In genomic region chr6:161414800-161415199, GRCh38 we compare ENCODE assay signal across 17 cellular contexts.
DNase-seq lines count a peak whose midpoint lies in the region; ATAC-seq and TF ChIP-seq lines count a peak whose summit lies in the region.
"Had no signal": no experiment of that assay in that cellular context is flagged by ENCODE, and none has a peak within 500 bp of the region (broad histone marks: within the 10 kb centered on the region; RNA-seq: fewer than 3 reads in every experiment).

No MANE protein-coding gene starts in this region.

- H3K4me3 Mint-ChIP-seq in mesothelial cell of epicardium = no peak overlapping the region
- no peak overlapping the region for H3K4me3 Mint-ChIP-seq in osteocyte (ENCODE audit: unreplicated experiment)
- no peak overlapping the region for H3K4me3 Mint-ChIP-seq in CD4-positive, alpha-beta T cell
- H3K4me3 Mint-ChIP-seq: IgD-negative memory B cell had no signal

- H3K36me3 Mint-ChIP-seq in mesothelial cell of epicardium = no peaks in the 10 kb centered on the region
- peaks cover 2% of the 10 kb centered on the region for H3K36me3 Mint-ChIP-seq in osteocyte (ENCODE audit: unreplicated experiment)
- H3K36me3 Mint-ChIP-seq in CD4-positive, alpha-beta T cell (ENCODE audit: low read depth) = no peaks in the 10 kb centered on the region
- H3K36me3 Mint-ChIP-seq: IgD-negative memory B cell had no signal

- TF ChIP-seq POLR2A in body of pancreas (IDR thresholded peaks at IDR 0.05) = peak in 1 of 3 donors; percentile 38
- no peak for TF ChIP-seq POLR2A in lower leg skin (IDR thresholded peaks at IDR 0.05)
- no peak for TF ChIP-seq POLR2A in heart left ventricle (IDR thresholded peaks at IDR 0.05)

- POLR2A ChIA-PET in CD4-positive, alpha-beta T cell (lab: Charles Lee) = no interaction called here

- peaks cover 54% of the 10 kb centered on the region for H3K4me1 ChIP-seq in body of pancreas
- peaks cover 37 to 41% (median 41%) of the 10 kb centered on the region in 3 donors for H3K4me1 ChIP-seq in skeletal muscle tissue (ENCODE audit: control insufficient read depth in 3 of 3, insufficient read depth in 3 of 3, low read length in 3 of 3)
- peaks cover 0 to 20% (median 1%) of the 10 kb centered on the region in 12 donors for H3K4me1 ChIP-seq in heart left ventricle

- DNase-seq in body of pancreas (peak; percentile 53 to 83 (median 70)), mesothelial cell of epicardium (ENCODE audit: low spot score in 2 of 2, unreplicated experiment in 2 of 2) (no peak), osteocyte (ENCODE audit: extremely low spot score, unreplicated experiment) (no peak), lower leg skin (ENCODE audit: low spot score in 2 of 2) (no peak), NCI-H2171 treated with DMSO at 0.1 percent for 48 hours (lab: John Stamatoyannopoulos, UW) (no peak), heart left ventricle (no peak)
- no peak for DNase-seq in CD4-positive, alpha-beta T cell
- DNase-seq: DMS79, Karpas-422, NCI-H1417, NCI-H1694 treated with DMSO at 0.1 percent for 48 hours, NCI-H2081 treated with DMSO at 0.1 percent for 48 hours, NCI-H446, NCI-H526 had no signal

- intact Hi-C loops in body of pancreas (cut with DNase I) (no loop called here), lower leg skin (cut with DNase I; ENCODE audit: low total_unique reads) (no loop called here), heart left ventricle (cut with DNase I) (loop anchor here in 8 of 10 donors (5.0 to 10.0 kb wide), 4 partner anchors 83 to 513 kb away; no protein-coding TSS in a partner anchor)
- intact Hi-C loops in CD4-positive, alpha-beta T cell (cut with DNase I, micrococcal nuclease) = no loop called here

- TF ChIP-seq CTCF in body of pancreas (IDR thresholded peaks at IDR 0.05) = no peak
- no peak for TF ChIP-seq CTCF in mesothelial cell of epicardium (IDR thresholded peaks at IDR 0.05; ENCODE audit: unreplicated experiment)
- no peak for TF ChIP-seq CTCF in osteocyte (IDR thresholded peaks at IDR 0.05)
- TF ChIP-seq CTCF in lower leg skin (IDR thresholded peaks at IDR 0.05) = no peak
- no peak for TF ChIP-seq CTCF in heart left ventricle (IDR thresholded peaks at IDR 0.05)
- no peak for TF ChIP-seq CTCF in CD4-positive, alpha-beta T cell (IDR thresholded peaks at IDR 0.05)

- H3K27me3 Mint-ChIP-seq in mesothelial cell of epicardium (ENCODE audit: low read depth) (peaks cover 2% of the 10 kb centered on the region), osteocyte (ENCODE audit: unreplicated experiment) (no peaks in the 10 kb centered on the region)
- peaks cover 28% of the 10 kb centered on the region for H3K27me3 Mint-ChIP-seq in CD4-positive, alpha-beta T cell

- H3K9ac ChIP-seq in skeletal muscle tissue (ENCODE audit: low read depth in 1 of 3, low read length in 3 of 3) = peak overlapping the region; percentile 16 to 85 (median 34)

- H3K27ac ChIP-seq in body of pancreas = peak overlapping the region; percentile 33 to 84 (median 38)
- no peak overlapping the region for H3K27ac ChIP-seq in skeletal muscle tissue (ENCODE audit: low read depth, low read length)
- no peak overlapping the region for H3K27ac ChIP-seq in heart left ventricle
- H3K27ac ChIP-seq in CD4-positive, alpha-beta T cell (ENCODE audit: low read depth, low read length) = no peak overlapping the region

- H3K9me3 ChIP-seq in body of pancreas (no peaks in the 10 kb centered on the region), skeletal muscle tissue (ENCODE audit: control insufficient read depth in 3 of 3, low read length in 3 of 3) (peaks cover 0 to 4% (median 0%) of the 10 kb centered on the region in 3 donors), heart left ventricle (peaks cover 0 to 5% (median 0%) of the 10 kb centered on the region in 12 donors)
- no peaks in the 10 kb centered on the region for H3K9me3 ChIP-seq in CD4-positive, alpha-beta T cell (ENCODE audit: control insufficient read depth, low read length)
- H3K9me3 ChIP-seq: BE2C had no signal

- H3K36me3 ChIP-seq in body of pancreas (replicated peaks in 1 of 2; ENCODE audit: insufficient read depth in 1 of 2, low read depth in 2 of 2) (no peaks in the 10 kb centered on the region), skeletal muscle tissue (ENCODE audit: control insufficient read depth in 3 of 3, insufficient read depth in 3 of 3, low read length in 3 of 3) (no peaks in the 10 kb centered on the region), heart left ventricle (no peaks in the 10 kb centered on the region)
- H3K36me3 ChIP-seq: BE2C had no signal

- H3K9me3 Mint-ChIP-seq in mesothelial cell of epicardium = no peaks in the 10 kb centered on the region
- no peaks in the 10 kb centered on the region for H3K9me3 Mint-ChIP-seq in osteocyte (ENCODE audit: unreplicated experiment)
- H3K9me3 Mint-ChIP-seq in CD4-positive, alpha-beta T cell = no peaks in the 10 kb centered on the region
- H3K9me3 Mint-ChIP-seq: IgD-negative memory B cell had no signal

- H3K4me1 Mint-ChIP-seq in mesothelial cell of epicardium = peaks cover 36% of the 10 kb centered on the region
- peaks cover 44% of the 10 kb centered on the region for H3K4me1 Mint-ChIP-seq in osteocyte (ENCODE audit: unreplicated experiment)
- no peaks in the 10 kb centered on the region for H3K4me1 Mint-ChIP-seq in CD4-positive, alpha-beta T cell (ENCODE audit: low read depth)
- H3K4me1 Mint-ChIP-seq: IgD-negative memory B cell had no signal

- H3K27ac Mint-ChIP-seq in mesothelial cell of epicardium = peak overlapping the region; percentile 60
- peak overlapping the region; percentile 45 for H3K27ac Mint-ChIP-seq in osteocyte (ENCODE audit: unreplicated experiment)
- no peak overlapping the region for H3K27ac Mint-ChIP-seq in CD4-positive, alpha-beta T cell
- H3K27ac Mint-ChIP-seq: IgD-negative memory B cell had no signal

- 36 to 45% methylated on average over 8 of the region's 8 CpGs for WGBS in body of pancreas, 2 donors
- 44 to 46% methylated on average over 8 of the region's 8 CpGs for WGBS in lower leg skin, 2 donors
- 73 to 77% (median 74%) methylated on average over 8 of the region's 8 CpGs for WGBS in heart left ventricle, 4 donors

- CTCF ChIA-PET in CD4-positive, alpha-beta T cell (lab: Charles Lee) = no interaction called here

- no peak overlapping the region for H3K4me3 ChIP-seq in body of pancreas
- peak overlapping the region in 2 of 3 donors; percentile 34 to 52 for H3K4me3 ChIP-seq in skeletal muscle tissue (ENCODE audit: low read length in 3 of 3)
- H3K4me3 ChIP-seq in lower leg skin (ENCODE audit: low read depth, poor library complexity, severe bottlenecking) = no peak overlapping the region
- no peak overlapping the region for H3K4me3 ChIP-seq in heart left ventricle

- ATAC-seq in body of pancreas (peak; percentile 25), heart left ventricle (no peak)
- no peak for ATAC-seq in CD4-positive, alpha-beta T cell (ENCODE audit: poor library complexity)

- H3K27me3 ChIP-seq in body of pancreas = no peaks in the 10 kb centered on the region
- no peaks in the 10 kb centered on the region for H3K27me3 ChIP-seq in skeletal muscle tissue (ENCODE audit: control insufficient read depth in 3 of 3, insufficient read depth in 3 of 3, low read length in 3 of 3)
- H3K27me3 ChIP-seq in heart left ventricle = no peaks in the 10 kb centered on the region
- H3K27me3 ChIP-seq in CD4-positive, alpha-beta T cell (ENCODE audit: control insufficient read depth, insufficient read depth, low read length) = no peaks in the 10 kb centered on the region
- H3K27me3 ChIP-seq: BE2C had no signal

Comparison
In these comparisons a context has a peak if more than half of its experiments do, and no peak if none do; other contexts are left out.
1. DNase-seq: peak in body of pancreas (4 of 4); none in mesothelial cell of epicardium (0 of 2), osteocyte (single experiment), lower leg skin (0 of 2), NCI-H2171 treated with DMSO at 0.1 percent for 48 hours (single experiment), heart left ventricle (0 of 5) and CD4-positive, alpha-beta T cell (0 of 10).
2. H3K27ac ChIP-seq: peak in body of pancreas (4 of 4); none in skeletal muscle tissue (single experiment), heart left ventricle (0 of 12) and CD4-positive, alpha-beta T cell (single experiment).
3. H3K4me3 ChIP-seq: peak in skeletal muscle tissue (2 of 3); none in body of pancreas (0 of 2), lower leg skin (single experiment) and heart left ventricle (0 of 12).
4. intact Hi-C loops: an anchor here in heart left ventricle (5.0 to 10.0 kb wide); none called in body of pancreas, lower leg skin and CD4-positive, alpha-beta T cell.